Comparison of ENCODE assay signal across 8 cellular contexts in the genomic region with DNA sequence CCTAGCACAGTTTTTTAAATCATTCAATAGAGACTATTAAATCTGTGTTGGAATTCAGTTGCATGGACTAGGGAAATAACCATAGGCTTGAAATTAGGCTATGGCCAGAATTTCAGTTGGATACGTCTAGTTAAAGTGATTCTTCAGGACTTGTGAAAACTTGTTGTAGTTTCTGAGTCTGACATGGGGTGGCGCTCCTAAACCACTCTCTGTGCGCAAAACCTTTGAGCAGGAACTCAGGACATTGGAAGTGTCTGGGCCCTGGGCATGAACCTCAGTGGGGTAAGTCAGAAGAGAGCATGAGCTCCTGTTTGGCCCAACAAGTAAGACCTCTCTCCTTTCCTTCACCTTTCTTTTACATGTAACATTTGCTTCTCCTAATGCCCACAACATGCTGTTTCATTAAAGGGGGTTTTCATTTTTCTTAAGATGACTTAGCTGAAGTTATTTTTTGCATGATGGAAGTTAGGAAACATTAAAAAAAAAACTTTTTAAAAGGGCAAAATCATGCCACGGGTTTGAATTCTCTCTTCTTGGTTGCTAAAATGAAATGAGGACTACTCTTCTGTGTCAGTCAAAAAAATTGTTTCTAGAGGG. TPM values are rescaled to one million over a fixed set of nuclear protein-coding genes. Genes with fewer than 3 reads are reported as not detected.
DNase-seq lines count a peak whose midpoint lies in the region; ATAC-seq and TF ChIP-seq lines count a peak whose summit lies in the region.

No MANE protein-coding gene starts in this region.

- peak in 1 of 3 donors; percentile 62 for TF ChIP-seq CTCF in omental fat pad (IDR thresholded peaks at IDR 0.05)

- DNase-seq in stimulated activated CD4-positive, alpha-beta T cell treated with anti-CD3 and anti-CD28 coated beads, Interleukin-12 subunit alpha, Interleukin-12 subunit beta, amount 100 ng/mL, for 48 hours (ENCODE audit: low read depth in 2 of 3, low spot score in 1 of 3): peak; percentile 3 to 15 (median 12)
- DNase-seq in stimulated activated CD4-positive, alpha-beta T cell treated with anti-CD3 and anti-CD28 coated beads, Interleukin-4, amount 100 ng/mL, for 24 hours: no peak
- DNase-seq in NCI-H1048 (lab: John Stamatoyannopoulos, UW) (peak; percentile 11), SKM-1 treated with dmso at 0.1 percent for 144 hours (lab: John Stamatoyannopoulos, UW; ENCODE audit: unreplicated experiment) (peak; percentile 71), fibroblast of peridontal ligament (ENCODE audit: extremely low read depth) (peak; percentile 88), omental fat pad (ENCODE audit: low spot score) (peak; percentile 37)

- ATAC-seq in omental fat pad (ENCODE audit: low FRiP score) (peak; percentile 66), GM19035 (IDR thresholded peaks at IDR 0.05; ENCODE audit: unreplicated experiment) (no peak), GM21515 (IDR thresholded peaks at IDR 0.05; ENCODE audit: unreplicated experiment) (no peak)

RNA-seq across cellular contexts. Expression of gene CCDC190, which starts 17.1 kb away (rescaled TPM):
- not detected for total RNA-seq in omental fat pad
